ENCODE assay signal across 20 cellular contexts in genomic region chr6:128068110-128068460, GRCh38.
DNase-seq lines count a peak whose midpoint lies in the region; ATAC-seq, FAIRE-seq and TF ChIP-seq lines count a peak whose summit lies in the region.
"Had no signal": no experiment of that assay in that cellular context is flagged by ENCODE, and none has a peak within 500 bp of the region (broad histone marks: within the 10 kb centered on the region; RNA-seq: fewer than 3 reads in every experiment).

No MANE protein-coding gene starts in this region.

- no peaks in the 10 kb centered on the region for H3K36me3 Mint-ChIP-seq in brain
- H3K36me3 Mint-ChIP-seq: activated naive CD4-positive, alpha-beta T cell treated with anti-CD3 and anti-CD28 coated beads, Interleukin-2, amount 10 ng/mL, durations not matched to agents 7 days and 5 days had no signal

- TF ChIP-seq CTCF in Loucy (conservative IDR thresholded peaks at IDR 0.05; ENCODE audit: low read length) (0 out of 2 replicates have a peak, but pooled peaks have one; percentile 14), brain (conservative IDR thresholded peaks at IDR 0.05) (no peak)

- H3K9ac ChIP-seq in Loucy (ENCODE audit: low read depth, low read length, poor library complexity, severe bottlenecking): no peak overlapping the region

- no peaks in the 10 kb centered on the region for H3K27me3 Mint-ChIP-seq in brain
- H3K27me3 Mint-ChIP-seq: activated naive CD4-positive, alpha-beta T cell treated with anti-CD3 and anti-CD28 coated beads, Interleukin-2, amount 10 ng/mL, durations not matched to agents 7 days and 5 days; B cell had no signal

- no peaks in the 10 kb centered on the region for H4K20me1 ChIP-seq in Loucy (ENCODE audit: insufficient read depth, low read length, poor library complexity, severe bottlenecking)

- H3K4me1 ChIP-seq in Loucy (ENCODE audit: insufficient read depth, low read length, poor library complexity, severe bottlenecking): no peaks in the 10 kb centered on the region
- H3K4me1 ChIP-seq: foreskin keratinocyte had no signal

- FAIRE-seq in GM19239 (lab: Jason Lieb, UNC): peak; percentile 26
- FAIRE-seq: D721Med, TTC549 had no signal

- ATAC-seq in GM21526 (IDR thresholded peaks at IDR 0.05; ENCODE audit: low FRiP score, unreplicated experiment): no peak
- ATAC-seq: foreskin keratinocyte had no signal

- no peak overlapping the region for H3K4me3 Mint-ChIP-seq in brain
- H3K4me3 Mint-ChIP-seq: activated naive CD4-positive, alpha-beta T cell treated with anti-CD3 and anti-CD28 coated beads, Interleukin-2, amount 10 ng/mL, durations not matched to agents 7 days and 5 days; B cell had no signal

- no peaks in the 10 kb centered on the region for H3K27me3 ChIP-seq in Loucy (ENCODE audit: insufficient read depth, low read length, poor library complexity, severe bottlenecking)
- H3K27me3 ChIP-seq: foreskin keratinocyte, ovary had no signal

- no peaks in the 10 kb centered on the region for H3K9me2 ChIP-seq in Loucy (replicated peaks; ENCODE audit: low read depth, low read length)

- peaks cover 48% of the 10 kb centered on the region for H3K4me1 Mint-ChIP-seq in brain
- H3K4me1 Mint-ChIP-seq: activated naive CD4-positive, alpha-beta T cell treated with anti-CD3 and anti-CD28 coated beads, Interleukin-2, amount 10 ng/mL, durations not matched to agents 7 days and 5 days; B cell had no signal

- H2AFZ ChIP-seq in Loucy (ENCODE audit: low read length): no peak overlapping the region
- H2AFZ ChIP-seq: PC-9 had no signal

- H3F3A ChIP-seq in Loucy (ENCODE audit: low read depth): no peaks in the 10 kb centered on the region

- DNase-seq in GM19239 (ENCODE audit: insufficient read length, low spot score) (no peak), midbrain (lab: John Stamatoyannopoulos, UW) (peak; percentile 3), hepatic stellate cell (ENCODE audit: low spot score) (no peak), RKO (ENCODE audit: low spot score) (no peak)
- DNase-seq: activated CD4-positive, alpha-beta T cell treated with anti-CD3 and anti-CD28 coated beads, Interleukin-2, amount 50 U/mL, for 4 hours; activated naive CD4-positive, alpha-beta T cell treated with anti-CD3 and anti-CD28 coated beads, Interleukin-2, amount 10 ng/mL, durations not matched to agents 7 days and 5 days; activated T-cell treated with anti-CD3 and anti-CD28 coated beads, Interleukin-2, amount 50 U/mL, for 1 hour; cortex of kidney; foreskin keratinocyte; GOT3; NCI-H1092 treated with DMSO at 0.1 percent for 48 hours; ovary; PC-9 had no signal

- no peak overlapping the region for H3K4me3 ChIP-seq in Loucy (ENCODE audit: low read length, poor library complexity, severe bottlenecking)
- H3K4me3 ChIP-seq: ovary, PC-9, thoracic aorta had no signal

- H3K36me3 ChIP-seq in Loucy (ENCODE audit: insufficient read depth, low read length): no peaks in the 10 kb centered on the region
- H3K36me3 ChIP-seq: ovary had no signal

- no peaks in the 10 kb centered on the region for H3K79me2 ChIP-seq in Loucy (ENCODE audit: insufficient read depth, low read length)

- no peak overlapping the region for H3K4me2 ChIP-seq in Loucy (ENCODE audit: low read depth, low read length, poor library complexity, severe bottlenecking)
- H3K4me2 ChIP-seq: PC-9 had no signal

- no peaks in the 10 kb centered on the region for H3K9me3 Mint-ChIP-seq in brain
- H3K9me3 Mint-ChIP-seq: activated naive CD4-positive, alpha-beta T cell treated with anti-CD3 and anti-CD28 coated beads, Interleukin-2, amount 10 ng/mL, durations not matched to agents 7 days and 5 days had no signal

- H3K9me3 ChIP-seq in Loucy (ENCODE audit: insufficient read depth, low read depth, low read length): no peaks in the 10 kb centered on the region
- H3K9me3 ChIP-seq: ovary, thoracic aorta had no signal

- peak overlapping the region in 4 of 5 experiments; percentile 28 to 74 (median 50) for H3K27ac Mint-ChIP-seq in brain
- H3K27ac Mint-ChIP-seq: activated naive CD4-positive, alpha-beta T cell treated with anti-CD3 and anti-CD28 coated beads, Interleukin-2, amount 10 ng/mL, durations not matched to agents 7 days and 5 days; B cell had no signal
